Comparison of ENCODE assay signal across 8 cellular contexts in genomic region chr6:147201885-147202515, GRCh38. TPM values are rescaled to one million over a fixed set of nuclear protein-coding genes. Genes with fewer than 3 reads are reported as not detected.
DNase-seq lines count a peak whose midpoint lies in the region; ATAC-seq lines count a peak whose summit lies in the region.

No MANE protein-coding gene starts in this region.

- CTCF ChIA-PET in activated CD8-positive, alpha-beta memory T cell treated with anti-CD3 and anti-CD28 coated beads, Interleukin-2, amount 10 ng/mL, durations not matched to agents 7 days and 5 days (lab: Charles Lee), result no interaction called here

- no peaks in the 10 kb centered on the region for H3K27me3 ChIP-seq in SJCRH30
- no peaks in the 10 kb centered on the region for H3K27me3 ChIP-seq in aorta (ENCODE audit: control insufficient read depth in 1 of 2, insufficient read depth in 2 of 2, low read length in 1 of 2)

- H3K4me3 ChIP-seq in SJCRH30 (peak overlapping the region; percentile 89), mesodermal cell (ENCODE audit: extremely low read depth, insufficient read depth, low read length, poor library complexity, severe bottlenecking) (peak overlapping the region; percentile 71), aorta (ENCODE audit: low read length in 2 of 2) (peak overlapping the region; percentile 37 to 82)

- H3K4me3 Mint-ChIP-seq in activated CD8-positive, alpha-beta memory T cell treated with anti-CD3 and anti-CD28 coated beads, Interleukin-2, amount 10 ng/mL, durations not matched to agents 7 days and 5 days, result peak overlapping the region; percentile 97

- no peaks in the 10 kb centered on the region for H3K9me3 Mint-ChIP-seq in activated CD8-positive, alpha-beta memory T cell treated with anti-CD3 and anti-CD28 coated beads, Interleukin-2, amount 10 ng/mL, durations not matched to agents 7 days and 5 days (ENCODE audit: low read depth)

- H3K4me1 Mint-ChIP-seq in activated CD8-positive, alpha-beta memory T cell treated with anti-CD3 and anti-CD28 coated beads, Interleukin-2, amount 10 ng/mL, durations not matched to agents 7 days and 5 days, result peaks cover 26% of the 10 kb centered on the region

- H3K4me1 ChIP-seq in SJCRH30 (peaks cover 5% of the 10 kb centered on the region; the same call in 1 of the 2 replicates), mesodermal cell (ENCODE audit: control insufficient read depth, insufficient read depth, low read length, poor library complexity, severe bottlenecking) (no peaks in the 10 kb centered on the region), aorta (ENCODE audit: control insufficient read depth in 1 of 2, insufficient read depth in 2 of 2, low read length in 2 of 2) (no peaks in the 10 kb centered on the region)

- H3K27me3 Mint-ChIP-seq in activated CD8-positive, alpha-beta memory T cell treated with anti-CD3 and anti-CD28 coated beads, Interleukin-2, amount 10 ng/mL, durations not matched to agents 7 days and 5 days, result no peaks in the 10 kb centered on the region

- H3K36me3 ChIP-seq in SJCRH30 (peaks cover 5% of the 10 kb centered on the region), mesodermal cell (ENCODE audit: control insufficient read depth, insufficient read depth, low read length) (no peaks in the 10 kb centered on the region), aorta (ENCODE audit: control insufficient read depth in 1 of 2, insufficient read depth in 2 of 2, low read length in 1 of 2) (no peaks in the 10 kb centered on the region)

- 38 to 55% methylated on average over 5 to 10 of the region's 16 CpGs for WGBS in mesodermal cell (ENCODE audit: insufficient coverage in 2 of 2), 2 experiments
- WGBS in aorta, 2 donors, result 13 to 15% methylated on average over 16 of the region's 16 CpGs

- H3K9me3 ChIP-seq in SJCRH30 (replicated peaks) (no peaks in the 10 kb centered on the region), mesodermal cell (ENCODE audit: control insufficient read depth, low read length) (no peaks in the 10 kb centered on the region), aorta (ENCODE audit: control insufficient read depth, low read length) (no peaks in the 10 kb centered on the region)

- H3K36me3 Mint-ChIP-seq in activated CD8-positive, alpha-beta memory T cell treated with anti-CD3 and anti-CD28 coated beads, Interleukin-2, amount 10 ng/mL, durations not matched to agents 7 days and 5 days, result no peaks in the 10 kb centered on the region

- no peak for ATAC-seq in activated CD8-positive, alpha-beta memory T cell treated with anti-CD3 and anti-CD28 coated beads, Interleukin-2, amount 10 ng/mL, durations not matched to agents 7 days and 5 days
- no peak for ATAC-seq in aorta (ENCODE audit: low FRiP score)

- intact Hi-C loops in aorta (cut with DNase I), result loop anchor here (5.0 to 10.0 kb wide), 4 partner anchors 85 to 657 kb away; partner anchors contain the start of gene RAB32 (in 1 of the 2)

- H3K27ac ChIP-seq in SJCRH30 (peak overlapping the region; percentile 92), mesodermal cell (ENCODE audit: low read depth, low read length, severe bottlenecking) (no peak overlapping the region), aorta (ENCODE audit: low read depth in 1 of 2, low read length in 2 of 2) (no peak overlapping the region)

- peak; percentile 56 for DNase-seq in activated CD8-positive, alpha-beta memory T cell treated with anti-CD3 and anti-CD28 coated beads, Interleukin-2, amount 10 ng/mL, durations not matched to agents 7 days and 5 days
- DNase-seq in activated CD8-positive, alpha-beta memory T cell treated with anti-CD3 and anti-CD28 coated beads, Interleukin-2, amount 50 U/mL, for 48 hours, result no peak
- DNase-seq in HT1080 (ENCODE audit: low read depth) (peak; percentile 73), SJCRH30 (peak; percentile 78 to 83), dermis blood vessel endothelial cell (peak; percentile 74), aorta (no peak), retina (no peak)

- peak overlapping the region; percentile 96 for H3K27ac Mint-ChIP-seq in activated CD8-positive, alpha-beta memory T cell treated with anti-CD3 and anti-CD28 coated beads, Interleukin-2, amount 10 ng/mL, durations not matched to agents 7 days and 5 days

RNA-seq across cellular contexts. Expression of gene STXBP5, which starts 2.2 kb away (rescaled TPM):
- total RNA-seq in activated CD8-positive, alpha-beta memory T cell treated with anti-CD3 and anti-CD28 coated beads, Interleukin-2, amount 10 ng/mL, durations not matched to agents 7 days and 5 days, result 10 to 100 TPM; 16.1 to 22.6 TPM
- total RNA-seq in HT1080 (2014; rRNA removed; shearing (Covaris generic)), result 23.3 and 28.0 TPM in 2 replicates
- polyA plus RNA-seq in HT1080 (2015; cell fraction: cytosol; rRNA removed), result 9.7 and 11.1 TPM in 2 replicates
- polyA plus RNA-seq in HT1080 (2015; cell fraction: nucleus; rRNA removed), result 11.9 and 12.7 TPM in 2 replicates
- total RNA-seq in SJCRH30 (2014; rRNA removed; shearing (Covaris generic)), result 32.9 and 33.4 TPM in 2 replicates
- 26.7 and 27.4 TPM in 2 replicates for total RNA-seq in dermis blood vessel endothelial cell
- polyA plus RNA-seq in mesodermal cell (2013, experiment 1 of 2), result 10.9 TPM
- polyA plus RNA-seq in mesodermal cell (2013, experiment 2 of 2), result 8.9 TPM
- 10 to 100 TPM; 26.5 to 28.9 TPM for total RNA-seq in aorta
- 10 to 100 TPM in 1 of 2 donors, 1 to 10 TPM in 1; 7.1 to 13.3 TPM for polyA plus RNA-seq in aorta

Comparison
In these comparisons a context has a peak if more than half of its experiments do, and no peak if none do; other contexts are left out.
1. DNase-seq: peak in activated CD8-positive, alpha-beta memory T cell treated with anti-CD3 and anti-CD28 coated beads, Interleukin-2, amount 10 ng/mL, durations not matched to agents 7 days and 5 days (single experiment), HT1080 (single experiment), SJCRH30 (2 of 2) and dermis blood vessel endothelial cell (single experiment); none in activated CD8-positive, alpha-beta memory T cell treated with anti-CD3 and anti-CD28 coated beads, Interleukin-2, amount 50 U/mL, for 48 hours (single experiment), aorta (0 of 2) and retina (single experiment).
2. Peak in every context shown above with its lines, with median percentiles within 50 percentile points of each other: H3K4me3 ChIP-seq.